In the genomic region with DNA sequence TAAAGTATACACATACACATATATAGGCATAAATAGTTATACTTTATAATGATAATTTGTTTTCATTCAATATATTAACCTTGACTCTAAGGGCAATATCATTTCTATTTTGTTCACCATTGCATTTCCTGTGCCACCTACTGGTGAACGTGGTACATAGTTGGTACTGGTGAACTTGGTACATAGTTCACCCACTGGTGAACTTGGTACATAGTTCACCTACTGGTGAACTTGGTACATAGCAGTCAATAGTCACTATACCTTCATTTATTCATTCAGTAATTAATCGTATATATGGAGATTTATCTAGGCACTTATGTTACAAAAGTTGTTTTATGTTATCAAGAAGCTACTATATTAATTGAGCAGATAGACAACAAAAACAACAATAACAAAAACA, we compare ENCODE assay signal across 10 cellular contexts.
A peak's percentile ranks its signal among the peaks of the same experiment; 100 is the strongest.
DNase-seq lines count a peak whose midpoint lies in the region; ATAC-seq and TF ChIP-seq lines count a peak whose summit lies in the region.
"Had no signal": no experiment of that assay in that cellular context is flagged by ENCODE, and none has a peak within 500 bp of the region (broad histone marks: within the 10 kb centered on the region; RNA-seq: fewer than 3 reads in every experiment).

No MANE protein-coding gene starts in this region.

- H3K4me3 ChIP-seq in retinal pigment epithelial cell (ENCODE audit: low read length) = no peak overlapping the region
- H3K4me3 ChIP-seq: A549 had no signal

- peak; percentile 62 for DNase-seq in DMS53 (lab: John Stamatoyannopoulos, UW)
- DNase-seq in DMS53 treated with DMSO at 0.1 percent for 48 hours (lab: John Stamatoyannopoulos, UW; ENCODE audit: unreplicated experiment) = no peak
- DNase-seq in SHP77 treated with DMSO at 0.1 percent for 48 hours (lab: John Stamatoyannopoulos, UW) = peak; percentile 9
- no peak for DNase-seq in retinal pigment epithelial cell (ENCODE audit: low read depth)
- no peak for DNase-seq in stimulated activated CD4-positive, alpha-beta T cell treated with anti-CD3 and anti-CD28 coated beads, Interleukin-12 subunit alpha, Interleukin-12 subunit beta, amount 100 ng/mL, for 4 hours
- no peak for DNase-seq in NCI-H2081 (lab: John Stamatoyannopoulos, UW)
- DNase-seq: activated CD4-positive, CD25-positive, alpha-beta regulatory T cell treated with anti-CD3 and anti-CD28 coated beads, Interleukin-2, amount 50 U/mL, for 72 hours had no signal

- TF ChIP-seq CTCF in retinal pigment epithelial cell (conservative IDR thresholded peaks at IDR 0.05; ENCODE audit: low read depth, low read length) = peak; percentile 59

- ATAC-seq in HG03066 (IDR thresholded peaks at IDR 0.05; ENCODE audit: low read depth, unreplicated experiment) (peak; percentile 74), HG03108 (IDR thresholded peaks at IDR 0.05; ENCODE audit: unreplicated experiment) (no peak)

Comparison
In these comparisons a context has a peak if more than half of its experiments do, and no peak if none do; other contexts are left out.
1. DNase-seq: peak in DMS53 (single experiment) and SHP77 treated with DMSO at 0.1 percent for 48 hours (single experiment); none in DMS53 treated with DMSO at 0.1 percent for 48 hours (single experiment), retinal pigment epithelial cell (single experiment), stimulated activated CD4-positive, alpha-beta T cell treated with anti-CD3 and anti-CD28 coated beads, Interleukin-12 subunit alpha, Interleukin-12 subunit beta, amount 100 ng/mL, for 4 hours (single experiment) and NCI-H2081 (0 of 2).